In the genomic region with DNA sequence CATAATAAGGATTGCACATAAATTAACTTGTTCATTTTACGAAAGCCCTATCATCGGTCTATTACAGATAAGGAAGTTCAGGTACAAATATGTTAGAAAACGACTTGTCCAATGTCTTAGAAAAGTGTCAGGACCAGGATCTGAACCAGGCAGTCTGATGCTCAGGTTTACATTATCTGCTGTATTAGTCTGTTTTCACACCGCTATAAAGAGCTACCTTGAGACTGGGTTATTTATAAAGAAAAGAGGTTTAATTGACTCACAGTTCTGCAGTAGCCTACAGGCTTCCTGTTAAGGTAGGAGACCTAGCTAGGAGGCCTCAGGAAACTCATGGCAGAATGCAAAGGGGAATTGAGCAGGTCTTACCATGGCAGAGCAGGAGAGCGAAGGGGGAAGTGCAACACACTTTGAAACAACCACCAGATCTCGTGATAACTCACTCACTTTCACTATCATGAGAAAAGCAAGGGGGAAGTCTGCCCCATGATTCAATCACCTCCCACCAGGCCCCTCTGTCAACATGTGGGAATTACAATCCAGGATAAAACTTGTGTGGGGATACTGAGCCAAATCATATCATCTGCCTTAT, we compare ENCODE assay signal across 17 cellular contexts. TPM values are rescaled to one million over a fixed set of nuclear protein-coding genes. Genes with fewer than 3 reads are reported as not detected.
DNase-seq lines count a peak whose midpoint lies in the region; ATAC-seq, FAIRE-seq and TF ChIP-seq lines count a peak whose summit lies in the region.
"Had no signal": no experiment of that assay in that cellular context is flagged by ENCODE, and none has a peak within 500 bp of the region (broad histone marks: within the 10 kb centered on the region; RNA-seq: fewer than 3 reads in every experiment).

No MANE protein-coding gene starts in this region.

- no peaks in the 10 kb centered on the region for H3K27me3 ChIP-seq in pancreas
- H3K27me3 ChIP-seq: BLaER1, stomach had no signal

- DNase-seq in OCI-LY7 (ENCODE audit: low spot score) (peak; percentile 11), pancreas (no peak), NCI-H524 (lab: John Stamatoyannopoulos, UW) (no peak)
- no peak for DNase-seq in activated CD4-positive, alpha-beta T cell treated with anti-CD3 and anti-CD28 coated beads, Interleukin-2, amount 10 ng/mL, durations not matched to agents 24 days and 14 days
- DNase-seq: cerebellar nuclear complex, natural killer cell, NCI-H1105 treated with DMSO at 0.1 percent for 48 hours, NCI-H446, stomach had no signal

- BruUV-seq in OCI-LY7 (replicated peaks; lab: Mats Ljungman, UMichigan) = no TSS peak

- H3K27ac ChIP-seq in OCI-LY7 (ENCODE audit: low read depth, low read length, poor library complexity, severe bottlenecking) (no peak overlapping the region), pancreas (no peak overlapping the region)
- H3K27ac ChIP-seq: BLaER1, stomach had no signal

- H3K36me3 Mint-ChIP-seq in stimulated activated memory B cell treated with anti-CD40 and anti-IgM and Interleukin-4, amounts not matched to agents 10 μg/mL and 1 μg/mL and 100 μg/mL, for 72 hours = no peaks in the 10 kb centered on the region
- H3K36me3 Mint-ChIP-seq in activated CD4-positive, alpha-beta T cell treated with anti-CD3 and anti-CD28 coated beads, Interleukin-2, amount 10 ng/mL, durations not matched to agents 24 days and 14 days (ENCODE audit: low read depth) = no peaks in the 10 kb centered on the region
- H3K36me3 Mint-ChIP-seq: natural killer cell had no signal

- peak overlapping the region; percentile 89 for H3K27ac Mint-ChIP-seq in stimulated activated memory B cell treated with anti-CD40 and anti-IgM and Interleukin-4, amounts not matched to agents 10 μg/mL and 1 μg/mL and 100 μg/mL, for 72 hours
- no peak overlapping the region for H3K27ac Mint-ChIP-seq in activated CD4-positive, alpha-beta T cell treated with anti-CD3 and anti-CD28 coated beads, Interleukin-2, amount 10 ng/mL, durations not matched to agents 24 days and 14 days
- H3K27ac Mint-ChIP-seq: natural killer cell had no signal

- H3K27me3 Mint-ChIP-seq in stimulated activated memory B cell treated with anti-CD40 and anti-IgM and Interleukin-4, amounts not matched to agents 10 μg/mL and 1 μg/mL and 100 μg/mL, for 72 hours = no peaks in the 10 kb centered on the region
- peaks cover 3% of the 10 kb centered on the region for H3K27me3 Mint-ChIP-seq in activated CD4-positive, alpha-beta T cell treated with anti-CD3 and anti-CD28 coated beads, Interleukin-2, amount 10 ng/mL, durations not matched to agents 24 days and 14 days

- H3K4me3 Mint-ChIP-seq in stimulated activated memory B cell treated with anti-CD40 and anti-IgM and Interleukin-4, amounts not matched to agents 10 μg/mL and 1 μg/mL and 100 μg/mL, for 72 hours = peak overlapping the region; percentile 60
- no peak overlapping the region for H3K4me3 Mint-ChIP-seq in activated CD4-positive, alpha-beta T cell treated with anti-CD3 and anti-CD28 coated beads, Interleukin-2, amount 10 ng/mL, durations not matched to agents 24 days and 14 days
- H3K4me3 Mint-ChIP-seq: natural killer cell had no signal

- H3K4me1 Mint-ChIP-seq in stimulated activated memory B cell treated with anti-CD40 and anti-IgM and Interleukin-4, amounts not matched to agents 10 μg/mL and 1 μg/mL and 100 μg/mL, for 72 hours = peaks cover 14% of the 10 kb centered on the region
- no peaks in the 10 kb centered on the region for H3K4me1 Mint-ChIP-seq in activated CD4-positive, alpha-beta T cell treated with anti-CD3 and anti-CD28 coated beads, Interleukin-2, amount 10 ng/mL, durations not matched to agents 24 days and 14 days
- H3K4me1 Mint-ChIP-seq: natural killer cell had no signal

- H3K9me2 ChIP-seq in OCI-LY7 (ENCODE audit: insufficient read depth, low read length) = no peaks in the 10 kb centered on the region

- H3K4me1 ChIP-seq in OCI-LY7 (ENCODE audit: insufficient read depth, low read length, poor library complexity, severe bottlenecking) = peaks cover 3% of the 10 kb centered on the region
- H3K4me1 ChIP-seq in pancreas = no peaks in the 10 kb centered on the region
- H3K4me1 ChIP-seq: BLaER1 had no signal

- H4K20me1 ChIP-seq in OCI-LY7 (ENCODE audit: insufficient read depth, low read length) = no peaks in the 10 kb centered on the region
- H4K20me1 ChIP-seq: BLaER1 had no signal

- peak overlapping the region; percentile 72 for H2AFZ ChIP-seq in OCI-LY7 (ENCODE audit: low read length)

- WGBS in pancreas, 2 donors = 76 to 85% methylated on average over 6 of the region's 6 CpGs

- POLR2A ChIA-PET in OCI-LY7 (lab: Charles Lee) = interaction anchor here (0.6 kb wide), 1 partner anchor 16 kb away, joined by 3 read pairs; no protein-coding TSS in a partner anchor

- peak; percentile 69 for ATAC-seq in GM19452 (IDR thresholded peaks at IDR 0.05; ENCODE audit: unreplicated experiment)
- ATAC-seq in HG03025 (IDR thresholded peaks at IDR 0.05; ENCODE audit: low FRiP score, unreplicated experiment) = peak; percentile 61
- ATAC-seq in stimulated activated memory B cell treated with anti-CD40 and anti-IgM and Interleukin-4, amounts not matched to agents 10 μg/mL and 1 μg/mL and 100 μg/mL, for 72 hours = peak; percentile 84
- ATAC-seq in pancreas = no peak
- ATAC-seq: Right ventricle myocardium inferior, sciatic nerve had no signal

- no peaks in the 10 kb centered on the region for H3K9me3 ChIP-seq in OCI-LY7 (ENCODE audit: low read length)
- no peaks in the 10 kb centered on the region for H3K9me3 ChIP-seq in pancreas
- H3K9me3 ChIP-seq: BLaER1, stomach had no signal

- H3K9me3 Mint-ChIP-seq in stimulated activated memory B cell treated with anti-CD40 and anti-IgM and Interleukin-4, amounts not matched to agents 10 μg/mL and 1 μg/mL and 100 μg/mL, for 72 hours = no peaks in the 10 kb centered on the region
- H3K9me3 Mint-ChIP-seq in activated CD4-positive, alpha-beta T cell treated with anti-CD3 and anti-CD28 coated beads, Interleukin-2, amount 10 ng/mL, durations not matched to agents 24 days and 14 days = no peaks in the 10 kb centered on the region
- H3K9me3 Mint-ChIP-seq: natural killer cell had no signal

- no peak overlapping the region for H3K4me3 ChIP-seq in OCI-LY7 (ENCODE audit: low read depth, low read length, poor library complexity, severe bottlenecking)
- H3K4me3 ChIP-seq in pancreas = no peak overlapping the region
- H3K4me3 ChIP-seq: BLaER1, stomach had no signal

- no peak for FAIRE-seq in pancreas (lab: Jason Lieb, UNC)
- FAIRE-seq: endothelial cell of umbilical vein, TTC549 had no signal

- H3K79me2 ChIP-seq in OCI-LY7 (ENCODE audit: insufficient read depth, low read depth, low read length) = no peaks in the 10 kb centered on the region

- H3K36me3 ChIP-seq in OCI-LY7 (ENCODE audit: insufficient read depth, low read length) (no peaks in the 10 kb centered on the region), pancreas (no peaks in the 10 kb centered on the region)
- H3K36me3 ChIP-seq: BLaER1, stomach had no signal

- peak overlapping the region; percentile 20; the same call in 1 of the 2 replicates for H3K4me2 ChIP-seq in OCI-LY7 (ENCODE audit: low read length)
- H3K4me2 ChIP-seq: BLaER1 had no signal

- TF ChIP-seq CTCF in OCI-LY7 (conservative IDR thresholded peaks at IDR 0.05; ENCODE audit: low read length) (no peak), pancreas (IDR thresholded peaks at IDR 0.05) (no peak)

- CTCF ChIA-PET in OCI-LY7 (lab: Charles Lee; ENCODE audit: unreplicated experiment) = no interaction called here

- intact Hi-C loops in OCI-LY7 (cut with micrococcal nuclease; ENCODE audit: unreplicated experiment) = no loop called here
- intact Hi-C loops in activated CD4-positive, alpha-beta T cell treated with anti-CD3 and anti-CD28 coated beads, Interleukin-2, amount 10 ng/mL, durations not matched to agents 24 days and 14 days (cut with micrococcal nuclease) = no loop called here
- intact Hi-C loops in pancreas (cut with DNase I) = no loop called here

RNA-seq across cellular contexts. Expression of a gene that starts 45.8 kb away (rescaled TPM):
- total RNA-seq in OCI-LY7 (2014; rRNA removed; shearing (Covaris generic)) = 31.2 and 42.6 TPM in 2 replicates
- total RNA-seq in OCI-LY7 (2022) (42.8 and 46.6 TPM in 2 replicates), pancreas (10 to 100 TPM in 3 of 6 donors, 1 to 10 TPM in 3; 5.6 to 17.6 (median 10.5) TPM)
- total RNA-seq in activated CD4-positive, alpha-beta T cell treated with anti-CD3 and anti-CD28 coated beads, Interleukin-2, amount 10 ng/mL, durations not matched to agents 24 days and 14 days = 8.5 and 8.6 TPM in 2 replicates
- 1 to 10 TPM; 8.0 to 8.4 TPM for polyA plus RNA-seq in pancreas

Comparison
In these comparisons a context has a peak if more than half of its experiments do, and no peak if none do; other contexts are left out.
1. ATAC-seq: peak in GM19452 (single experiment), HG03025 (single experiment) and stimulated activated memory B cell treated with anti-CD40 and anti-IgM and Interleukin-4, amounts not matched to agents 10 μg/mL and 1 μg/mL and 100 μg/mL, for 72 hours (single experiment); none in pancreas (0 of 4).